ENCODE assay signal across 35 cellular contexts in genomic region chr17:70374496-70374895, GRCh38.
"Had no signal": no experiment of that assay in that cellular context is flagged by ENCODE, and none has a peak within 500 bp of the region (broad histone marks: within the 10 kb centered on the region; RNA-seq: fewer than 3 reads in every experiment).

No MANE protein-coding gene starts in this region.

- H3K4me1 Mint-ChIP-seq: activated naive CD4-positive, alpha-beta T cell treated with anti-CD3 and anti-CD28 coated beads, Interleukin-2, amount 10 ng/mL, durations not matched to agents 7 days and 5 days; activated naive CD8-positive, alpha-beta T cell treated with anti-CD3 and anti-CD28 coated beads for 36 hours; activated naive CD8-positive, alpha-beta T cell treated with anti-CD3 and anti-CD28 coated beads, Interleukin-2, amount 10 ng/mL, durations not matched to agents 7 days and 5 days; activated naive CD8-positive, alpha-beta T cell treated with anti-CD3 and anti-CD28 coated beads, Interleukin-2, amount 50 U/mL, for 24 hours; activated T-helper 17 cell treated with anti-CD3 and anti-CD28 coated beads, Interleukin-2, amount 50 U/mL, for 72 hours; central memory CD8-positive, alpha-beta T cell had no signal

- ATAC-seq: activated naive CD4-positive, alpha-beta T cell treated with anti-CD3 and anti-CD28 coated beads, Interleukin-2, amount 50 U/mL, for 72 hours; activated naive CD8-positive, alpha-beta T cell treated with anti-CD3 and anti-CD28 coated beads, Interleukin-2, amount 50 U/mL, for 24 hours; activated T-cell treated with anti-CD3 and anti-CD28 coated beads, Interleukin-2, amount 50 U/mL, for 4 hours; activated T-cell treated with anti-CD3 and anti-CD28 coated beads, Interleukin-2, amount 50 U/mL, for 72 hours; activated T-helper 17 cell treated with anti-CD3 and anti-CD28 coated beads, Interleukin-2, amount 50 U/mL, for 72 hours; body of pancreas had no signal

- H3K27ac Mint-ChIP-seq: activated naive CD4-positive, alpha-beta T cell treated with anti-CD3 and anti-CD28 coated beads for 36 hours; activated naive CD4-positive, alpha-beta T cell treated with anti-CD3 and anti-CD28 coated beads, Interleukin-2, amount 10 ng/mL, durations not matched to agents 7 days and 5 days; activated naive CD4-positive, alpha-beta T cell treated with anti-CD3 and anti-CD28 coated beads, Interleukin-2, amount 50 U/mL, for 72 hours; activated naive CD8-positive, alpha-beta T cell; activated naive CD8-positive, alpha-beta T cell treated with anti-CD3 and anti-CD28 coated beads for 36 hours; activated naive CD8-positive, alpha-beta T cell treated with anti-CD3 and anti-CD28 coated beads, Interleukin-2, amount 10 ng/mL, durations not matched to agents 7 days and 5 days; activated naive CD8-positive, alpha-beta T cell treated with anti-CD3 and anti-CD28 coated beads, Interleukin-2, amount 50 U/mL, for 24 hours; activated T-cell treated with anti-CD3 and anti-CD28 coated beads, Interleukin-2, amount 50 U/mL, for 24 hours; activated T-cell treated with anti-CD3 and anti-CD28 coated beads, Interleukin-2, amount 50 U/mL, for 72 hours; activated T-helper 1 cell treated with anti-CD3 and anti-CD28 coated beads, Interleukin-12 subunit alpha, Interleukin-12 subunit beta, Interleukin-2, Interleukin-4 antibody, amounts not matched to agents 30 ng/mL and 10 ng/mL and 1 ng/mL, durations not matched to agents 14 hours and 24 hours and 36 hours; activated T-helper 17 cell treated with anti-CD3 and anti-CD28 coated beads, Interleukin-2, amount 50 U/mL, for 72 hours; activated T-helper 2 cell treated with anti-CD3 and anti-CD28 coated beads, Interferon-gamma antibody, Interleukin-2, Interleukin-4, amounts not matched to agents 10 μg/mL and 5 μg/mL and 100 μg/mL, durations not matched to agents 14 hours and 24 hours and 36 hours; brain had no signal

- DNase-seq: activated effector memory CD4-positive, alpha-beta T cell treated with anti-CD3 and anti-CD28 coated beads, Interleukin-2, amount 50 U/mL, for 16 hours; activated effector memory CD4-positive, alpha-beta T cell treated with Interleukin-2 at 50 U/mL for 16 hours; activated gamma-delta T cell; activated gamma-delta T cell treated with Interleukin-2 at 50 U/mL for 16 hours; activated naive CD4-positive, alpha-beta T cell treated with anti-CD3 and anti-CD28 coated beads for 36 hours; activated naive CD4-positive, alpha-beta T cell treated with anti-CD3 and anti-CD28 coated beads, Interleukin-2, amount 10 ng/mL, durations not matched to agents 7 days and 5 days; activated naive CD4-positive, alpha-beta T cell treated with anti-CD3 and anti-CD28 coated beads, Interleukin-2, amount 50 U/mL, for 16 hours; activated naive CD4-positive, alpha-beta T cell treated with Interleukin-2 at 50 U/mL for 16 hours; activated naive CD8-positive, alpha-beta T cell treated with anti-CD3 and anti-CD28 coated beads for 36 hours; activated naive CD8-positive, alpha-beta T cell treated with anti-CD3 and anti-CD28 coated beads, Interleukin-2, amount 10 ng/mL, durations not matched to agents 7 days and 5 days; activated naive CD8-positive, alpha-beta T cell treated with anti-CD3 and anti-CD28 coated beads, Interleukin-2, amount 50 U/mL, for 24 hours; activated T-cell treated with anti-CD3 and anti-CD28 coated beads, Interleukin-2, amount 50 U/mL, for 1 hour; activated T-cell treated with anti-CD3 and anti-CD28 coated beads, Interleukin-2, amount 50 U/mL, for 24 hours; activated T-cell treated with anti-CD3 and anti-CD28 coated beads, Interleukin-2, amount 50 U/mL, for 4 hours; activated T-cell treated with anti-CD3 and anti-CD28 coated beads, Interleukin-2, amount 50 U/mL, for 48 hours; activated T-cell treated with anti-CD3 and anti-CD28 coated beads, Interleukin-2, amount 50 U/mL, for 72 hours; adrenal gland; amniotic stem cell; amygdala; anterior cingulate cortex; aorta; body of pancreas; brain microvascular endothelial cell; central memory CD4-positive, alpha-beta T cell; cerebellar nuclear complex had no signal

- H3K4me1 ChIP-seq: adrenal gland, ascending aorta, body of pancreas, breast epithelium had no signal

- H3K9me3 Mint-ChIP-seq: activated naive CD4-positive, alpha-beta T cell treated with anti-CD3 and anti-CD28 coated beads, Interleukin-2, amount 10 ng/mL, durations not matched to agents 7 days and 5 days; activated naive CD8-positive, alpha-beta T cell treated with anti-CD3 and anti-CD28 coated beads for 36 hours; activated T-helper 1 cell treated with anti-CD3 and anti-CD28 coated beads, Interleukin-12 subunit alpha, Interleukin-12 subunit beta, Interleukin-2, Interleukin-4 antibody, amounts not matched to agents 30 ng/mL and 10 ng/mL and 1 ng/mL, durations not matched to agents 14 hours and 24 hours and 36 hours; activated T-helper 17 cell treated with anti-CD3 and anti-CD28 coated beads, Interleukin-2, amount 50 U/mL, for 72 hours; activated T-helper 2 cell treated with anti-CD3 and anti-CD28 coated beads, Interferon-gamma antibody, Interleukin-2, Interleukin-4, amounts not matched to agents 10 μg/mL and 5 μg/mL and 100 μg/mL, durations not matched to agents 14 hours and 24 hours and 36 hours had no signal

- H3K9me3 ChIP-seq: adrenal gland, ascending aorta, body of pancreas, breast epithelium had no signal

- H3K27ac ChIP-seq: adrenal gland, ascending aorta, body of pancreas, brain microvascular endothelial cell, breast epithelium, cardiac muscle cell had no signal

- H3K36me3 ChIP-seq: adrenal gland, ascending aorta, brain microvascular endothelial cell, breast epithelium, cardiac muscle cell had no signal

- H3K36me3 Mint-ChIP-seq: activated naive CD4-positive, alpha-beta T cell treated with anti-CD3 and anti-CD28 coated beads, Interleukin-2, amount 10 ng/mL, durations not matched to agents 7 days and 5 days; activated naive CD4-positive, alpha-beta T cell treated with anti-CD3 and anti-CD28 coated beads, Interleukin-2, amount 50 U/mL, for 72 hours; activated naive CD8-positive, alpha-beta T cell; activated naive CD8-positive, alpha-beta T cell treated with anti-CD3 and anti-CD28 coated beads for 36 hours; activated naive CD8-positive, alpha-beta T cell treated with anti-CD3 and anti-CD28 coated beads, Interleukin-2, amount 10 ng/mL, durations not matched to agents 7 days and 5 days; brain had no signal

- H3K27me3 ChIP-seq: ascending aorta, body of pancreas, brain microvascular endothelial cell, breast epithelium, cardiac muscle cell had no signal

- H3K4me3 ChIP-seq: adrenal gland, ascending aorta, body of pancreas, breast epithelium, cardiac muscle cell had no signal

- H3K27me3 Mint-ChIP-seq: activated naive CD4-positive, alpha-beta T cell treated with anti-CD3 and anti-CD28 coated beads, Interleukin-2, amount 10 ng/mL, durations not matched to agents 7 days and 5 days; activated naive CD8-positive, alpha-beta T cell treated with anti-CD3 and anti-CD28 coated beads, Interleukin-2, amount 10 ng/mL, durations not matched to agents 7 days and 5 days; activated T-cell treated with anti-CD3 and anti-CD28 coated beads, Interleukin-2, amount 50 U/mL, for 24 hours; brain; central memory CD8-positive, alpha-beta T cell had no signal

- H3K4me3 Mint-ChIP-seq: activated naive CD4-positive, alpha-beta T cell treated with anti-CD3 and anti-CD28 coated beads for 36 hours; activated naive CD4-positive, alpha-beta T cell treated with anti-CD3 and anti-CD28 coated beads, Interleukin-2, amount 10 ng/mL, durations not matched to agents 7 days and 5 days; activated naive CD8-positive, alpha-beta T cell; activated naive CD8-positive, alpha-beta T cell treated with anti-CD3 and anti-CD28 coated beads for 36 hours; activated naive CD8-positive, alpha-beta T cell treated with anti-CD3 and anti-CD28 coated beads, Interleukin-2, amount 10 ng/mL, durations not matched to agents 7 days and 5 days; activated naive CD8-positive, alpha-beta T cell treated with anti-CD3 and anti-CD28 coated beads, Interleukin-2, amount 50 U/mL, for 24 hours; activated T-cell treated with anti-CD3 and anti-CD28 coated beads, Interleukin-2, amount 50 U/mL, for 24 hours; activated T-cell treated with anti-CD3 and anti-CD28 coated beads, Interleukin-2, amount 50 U/mL, for 4 hours; activated T-cell treated with anti-CD3 and anti-CD28 coated beads, Interleukin-2, amount 50 U/mL, for 72 hours; activated T-helper 1 cell treated with anti-CD3 and anti-CD28 coated beads, Interleukin-12 subunit alpha, Interleukin-12 subunit beta, Interleukin-2, Interleukin-4 antibody, amounts not matched to agents 30 ng/mL and 10 ng/mL and 1 ng/mL, durations not matched to agents 14 hours and 24 hours and 36 hours; activated T-helper 17 cell treated with anti-CD3 and anti-CD28 coated beads, Interleukin-2, amount 50 U/mL, for 72 hours; brain; central memory CD8-positive, alpha-beta T cell had no signal
